In genomic region chr5:36740259-36740898, GRCh38 we compare ENCODE assay signal across 1 cellular context.
TF ChIP-seq lines count a peak whose summit lies in the region.

No MANE protein-coding gene starts in this region.

TF ChIP-seq in K562, 482 proteins besides CTCF, POLR2A, EP300 and RAD21 (continued from another document):
- peak; percentile 2 for TF ChIP-seq E2F8 (IDR thresholded peaks at IDR 0.05; ENCODE audit: low read depth, partially characterized antibody)
- TF ChIP-seq ZBTB8A (IDR thresholded peaks at IDR 0.05; ENCODE audit: partially characterized antibody) = no peak
- no peak for TF ChIP-seq NR2C1 (IDR thresholded peaks at IDR 0.05)
- TF ChIP-seq NR2C1 (tag; IDR thresholded peaks at IDR 0.05) = no peak
TF ChIP-seq in K562: peak in this region for 25.
